22 cellular contexts compared by ENCODE assay signal in the genomic region with DNA sequence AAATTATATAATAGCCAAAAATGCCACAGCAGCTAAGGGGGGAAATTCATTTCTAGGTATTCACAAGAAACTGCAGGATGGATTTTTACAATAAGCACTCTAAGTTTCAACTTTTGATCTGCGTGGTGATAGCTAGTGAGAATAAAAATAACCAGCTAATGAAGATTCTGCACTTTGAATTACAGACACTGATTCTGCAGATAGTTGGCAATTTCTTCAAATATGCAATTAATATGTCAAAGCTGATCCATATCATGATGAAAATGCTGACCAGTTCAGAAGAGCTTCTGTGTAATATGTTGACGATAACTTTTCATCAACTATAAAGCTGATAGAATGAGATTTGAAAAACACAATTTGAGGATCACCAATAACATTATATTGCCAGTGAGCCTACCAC.
"Had no signal": no experiment of that assay in that cellular context is flagged by ENCODE, and none has a peak within 500 bp of the region (broad histone marks: within the 10 kb centered on the region; RNA-seq: fewer than 3 reads in every experiment).

No MANE protein-coding gene starts in this region.

- H3K9me3 ChIP-seq: esophagus squamous epithelium, gastrocnemius medialis, heart right ventricle, left lung, lower lobe of right lung had no signal

- H3K4me1 Mint-ChIP-seq: endodermal cell had no signal

- H3K27ac ChIP-seq: coronary artery, epithelial cell of prostate, esophagus squamous epithelium, gastrocnemius medialis, heart right ventricle, left lung, lower lobe of right lung had no signal

- H3K36me3 ChIP-seq: esophagus squamous epithelium, gastrocnemius medialis, heart right ventricle, left lung, lower lobe of right lung had no signal

- H3K4me1 ChIP-seq: esophagus squamous epithelium, gastrocnemius medialis, heart right ventricle, left lung, lower lobe of right lung had no signal

- H3K27me3 Mint-ChIP-seq: effector memory CD8-positive, alpha-beta T cell; naive thymus-derived CD4-positive, alpha-beta T cell had no signal

- H3K9me3 Mint-ChIP-seq: endodermal cell; naive thymus-derived CD4-positive, alpha-beta T cell had no signal

- H3K4me3 Mint-ChIP-seq: effector memory CD8-positive, alpha-beta T cell; endodermal cell; naive thymus-derived CD4-positive, alpha-beta T cell had no signal

- DNase-seq: dermis blood vessel endothelial cell; effector CD8-positive, alpha-beta T cell; effector memory CD8-positive, alpha-beta T cell; endodermal cell; erythroblast; esophagus squamous epithelium; foreskin fibroblast; foreskin melanocyte; gastrocnemius medialis; glutamatergic neuron; head of caudate nucleus; heart right ventricle; hippocampal formation; left cardiac atrium; left lung; left ventricle myocardium superior; lower lobe of right lung; mesenchymal stem cell; midbrain; naive thymus-derived CD4-positive, alpha-beta T cell had no signal

- H3K36me3 Mint-ChIP-seq: naive thymus-derived CD4-positive, alpha-beta T cell had no signal

- H3K27me3 ChIP-seq: esophagus squamous epithelium, gastrocnemius medialis, heart right ventricle, left lung had no signal

- H3K4me3 ChIP-seq: coronary artery, esophagus squamous epithelium, gastrocnemius medialis, heart right ventricle, left lung, lower lobe of right lung had no signal

- H3K27ac Mint-ChIP-seq: effector memory CD8-positive, alpha-beta T cell; endodermal cell; naive thymus-derived CD4-positive, alpha-beta T cell had no signal
